Comparison of ENCODE assay signal across 2 cellular contexts in the genomic region with DNA sequence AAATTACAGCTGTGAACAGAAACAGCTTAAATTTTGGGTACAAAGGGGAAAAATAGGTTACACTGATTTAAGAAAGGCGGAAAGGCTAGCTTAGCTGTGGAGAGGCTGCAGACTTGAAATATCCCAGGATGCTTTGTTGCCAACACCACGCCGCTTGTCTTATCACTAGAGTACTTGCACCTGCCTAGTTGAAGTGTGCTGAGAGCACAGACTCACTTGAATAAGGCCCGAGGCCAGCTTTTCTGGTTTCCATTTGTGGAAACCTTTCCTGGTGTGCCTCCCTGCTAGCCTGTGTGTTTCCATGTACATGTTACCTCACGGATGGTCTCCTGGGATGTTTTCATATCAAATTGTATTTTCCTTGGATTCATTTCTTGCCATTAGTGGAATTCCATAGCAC.
TF ChIP-seq lines count a peak whose summit lies in the region.

No MANE protein-coding gene starts in this region.

TF ChIP-seq in GM12878, 131 proteins besides CTCF, POLR2A, EP300 and RAD21:
- no peak for TF ChIP-seq RFX5 (IDR thresholded peaks at IDR 0.05; ENCODE audit: low read depth, low read length)
- 0 out of 2 replicates have a peak, but pooled peaks have one; percentile 29 for TF ChIP-seq TCF12 (IDR thresholded peaks at IDR 0.05; ENCODE audit: low read depth, low read length)
- peak; percentile 33; the same call in 1 of the 2 replicates for TF ChIP-seq POLR2AphosphoS5 (IDR thresholded peaks at IDR 0.05; ENCODE audit: low read length)
- no peak for TF ChIP-seq PML (IDR thresholded peaks at IDR 0.05; ENCODE audit: low read length)
- TF ChIP-seq, protein P1, sequence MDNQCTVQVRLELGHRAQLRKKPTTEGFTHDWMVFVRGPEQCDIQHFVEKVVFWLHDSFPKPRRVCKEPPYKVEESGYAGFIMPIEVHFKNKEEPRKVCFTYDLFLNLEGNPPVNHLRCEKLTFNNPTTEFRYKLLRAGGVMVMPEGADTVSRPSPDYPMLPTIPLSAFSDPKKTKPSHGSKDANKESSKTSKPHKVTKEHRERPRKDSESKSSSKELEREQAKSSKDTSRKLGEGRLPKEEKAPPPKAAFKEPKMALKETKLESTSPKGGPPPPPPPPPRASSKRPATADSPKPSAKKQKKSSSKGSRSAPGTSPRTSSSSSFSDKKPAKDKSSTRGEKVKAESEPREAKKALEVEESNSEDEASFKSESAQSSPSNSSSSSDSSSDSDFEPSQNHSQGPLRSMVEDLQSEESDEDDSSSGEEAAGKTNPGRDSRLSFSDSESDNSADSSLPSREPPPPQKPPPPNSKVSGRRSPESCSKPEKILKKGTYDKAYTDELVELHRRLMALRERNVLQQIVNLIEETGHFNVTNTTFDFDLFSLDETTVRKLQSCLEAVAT (IDR thresholded peaks at IDR 0.05), result peak; percentile 47
- no peak for TF ChIP-seq ZNF217 (IDR thresholded peaks at IDR 0.05)

TF ChIP-seq in neural cell, 6 proteins besides CTCF, POLR2A, EP300 and RAD21:
- TF ChIP-seq POLR2AphosphoS5 (IDR thresholded peaks at IDR 0.05) (no peak), EZH2 (IDR thresholded peaks at IDR 0.05; ENCODE audit: borderline replicate concordance, insufficient read depth, low read length, poor library complexity, severe bottlenecking) (no peak)
- TF ChIP-seq, protein P2, sequence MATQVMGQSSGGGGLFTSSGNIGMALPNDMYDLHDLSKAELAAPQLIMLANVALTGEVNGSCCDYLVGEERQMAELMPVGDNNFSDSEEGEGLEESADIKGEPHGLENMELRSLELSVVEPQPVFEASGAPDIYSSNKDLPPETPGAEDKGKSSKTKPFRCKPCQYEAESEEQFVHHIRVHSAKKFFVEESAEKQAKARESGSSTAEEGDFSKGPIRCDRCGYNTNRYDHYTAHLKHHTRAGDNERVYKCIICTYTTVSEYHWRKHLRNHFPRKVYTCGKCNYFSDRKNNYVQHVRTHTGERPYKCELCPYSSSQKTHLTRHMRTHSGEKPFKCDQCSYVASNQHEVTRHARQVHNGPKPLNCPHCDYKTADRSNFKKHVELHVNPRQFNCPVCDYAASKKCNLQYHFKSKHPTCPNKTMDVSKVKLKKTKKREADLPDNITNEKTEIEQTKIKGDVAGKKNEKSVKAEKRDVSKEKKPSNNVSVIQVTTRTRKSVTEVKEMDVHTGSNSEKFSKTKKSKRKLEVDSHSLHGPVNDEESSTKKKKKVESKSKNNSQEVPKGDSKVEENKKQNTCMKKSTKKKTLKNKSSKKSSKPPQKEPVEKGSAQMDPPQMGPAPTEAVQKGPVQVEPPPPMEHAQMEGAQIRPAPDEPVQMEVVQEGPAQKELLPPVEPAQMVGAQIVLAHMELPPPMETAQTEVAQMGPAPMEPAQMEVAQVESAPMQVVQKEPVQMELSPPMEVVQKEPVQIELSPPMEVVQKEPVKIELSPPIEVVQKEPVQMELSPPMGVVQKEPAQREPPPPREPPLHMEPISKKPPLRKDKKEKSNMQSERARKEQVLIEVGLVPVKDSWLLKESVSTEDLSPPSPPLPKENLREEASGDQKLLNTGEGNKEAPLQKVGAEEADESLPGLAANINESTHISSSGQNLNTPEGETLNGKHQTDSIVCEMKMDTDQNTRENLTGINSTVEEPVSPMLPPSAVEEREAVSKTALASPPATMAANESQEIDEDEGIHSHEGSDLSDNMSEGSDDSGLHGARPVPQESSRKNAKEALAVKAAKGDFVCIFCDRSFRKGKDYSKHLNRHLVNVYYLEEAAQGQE (IDR thresholded peaks at IDR 0.05; ENCODE audit: borderline replicate concordance), result no peak
